Comparison of ENCODE assay signal across 24 cellular contexts in genomic region chr1:21249940-21250493, GRCh38.
"Had no signal": no experiment of that assay in that cellular context is flagged by ENCODE, and none has a peak within 500 bp of the region (broad histone marks: within the 10 kb centered on the region; RNA-seq: fewer than 3 reads in every experiment).

No MANE protein-coding gene starts in this region.

- H3K4me1 ChIP-seq: breast epithelium had no signal

- H3K9me3 ChIP-seq: adrenal gland, breast epithelium, lower lobe of right lung, mucosa of descending colon, sigmoid colon, upper lobe of left lung had no signal

- H3K27me3 ChIP-seq: adrenal gland, breast epithelium, foreskin keratinocyte, sigmoid colon, upper lobe of left lung had no signal

- H3K27ac ChIP-seq: foreskin keratinocyte, lower lobe of right lung, sigmoid colon, upper lobe of left lung had no signal

- H3K4me2 ChIP-seq: smooth muscle cell had no signal

- DNase-seq: activated B cell treated with CpG ODN at 0.5 μM for 24 hours; activated CD4-positive, alpha-beta T cell treated with anti-CD3 and anti-CD28 coated beads for 36 hours; activated CD4-positive, alpha-beta T cell treated with anti-CD3 and anti-CD28 coated beads, Interleukin-2, amount 50 U/mL, for 48 hours; activated naive CD4-positive, alpha-beta T cell; adrenal gland; cerebellar nuclear complex; effector CD8-positive, alpha-beta T cell; foreskin keratinocyte; immature natural killer cell; lower lobe of right lung; mesendoderm; mucosa of descending colon; nephron progenitor cell; nucleus accumbens; sigmoid colon; stimulated activated CD4-positive, alpha-beta T cell treated with anti-CD3 and anti-CD28 coated beads, Interleukin-15, amount 100 ng/mL, for 24 hours; stimulated activated naive CD4-positive, alpha-beta T cell; T-cell; upper lobe of left lung had no signal

- FAIRE-seq: astrocyte, TTC549 had no signal

- ATAC-seq: activated CD4-positive, alpha-beta T cell treated with anti-CD3 and anti-CD28 coated beads for 36 hours; foreskin keratinocyte; left lobe of liver; lower lobe of right lung; mucosa of descending colon; T-cell had no signal

- H3K4me3 ChIP-seq: adrenal gland, breast epithelium, lower lobe of right lung, mucosa of descending colon, sigmoid colon, smooth muscle cell, upper lobe of left lung had no signal
